22 cellular contexts compared by ENCODE assay signal in the genomic region with DNA sequence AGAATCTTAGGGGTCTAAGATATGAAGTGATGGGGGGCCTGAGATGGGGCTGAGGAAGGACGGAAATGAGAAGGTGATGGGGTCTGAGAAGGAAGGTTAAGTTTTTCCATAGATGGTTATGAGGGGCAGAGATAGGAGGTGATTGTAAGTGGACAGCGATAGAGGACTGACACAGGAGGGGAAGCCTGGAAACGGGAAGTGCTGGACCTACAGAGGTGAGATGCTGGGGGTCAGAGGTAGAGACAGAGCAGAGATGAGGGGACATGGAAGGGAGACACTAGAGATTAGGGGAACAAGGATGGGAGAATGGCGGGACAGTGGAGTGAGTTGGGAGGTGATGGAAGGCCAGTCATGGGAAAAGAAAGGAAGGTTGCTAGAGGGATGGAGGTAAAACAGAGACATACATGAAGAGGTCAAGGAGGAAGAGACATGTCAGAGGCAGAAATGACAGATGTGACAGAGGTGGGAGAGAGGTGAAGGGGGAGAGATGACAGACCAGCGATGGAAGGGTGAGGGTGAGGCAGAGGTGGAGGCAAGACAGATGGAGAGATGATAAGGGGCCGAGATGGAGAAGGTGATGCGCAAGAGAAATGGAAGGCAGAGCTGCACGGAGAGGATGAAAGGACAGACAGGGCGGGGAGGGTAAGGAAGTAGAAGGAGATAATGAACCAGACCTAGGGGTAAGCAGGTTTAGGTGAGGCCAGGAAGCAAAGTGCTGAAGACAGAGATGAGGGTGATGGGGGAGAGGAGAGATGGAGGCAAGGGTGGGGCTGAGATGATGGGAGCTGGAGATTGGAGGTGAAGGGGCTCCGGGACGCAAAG. TPM values are rescaled to one million over a fixed set of nuclear protein-coding genes. Genes with fewer than 3 reads are reported as not detected.
DNase-seq lines count a peak whose midpoint lies in the region; ATAC-seq and TF ChIP-seq lines count a peak whose summit lies in the region.
"Had no signal": no experiment of that assay in that cellular context is flagged by ENCODE, and none has a peak within 500 bp of the region (broad histone marks: within the 10 kb centered on the region; RNA-seq: fewer than 3 reads in every experiment).

No MANE protein-coding gene starts in this region.

- H3K27me3 ChIP-seq in heart right ventricle (peaks cover 5 to 92% (median 77%) of the 10 kb centered on the region in 7 donors), right atrium auricular region (peaks cover 0 to 10% of the 10 kb centered on the region in 2 donors), muscle layer of duodenum (ENCODE audit: low read depth, low read length) (peaks cover 27% of the 10 kb centered on the region), vagina (no peaks in the 10 kb centered on the region), body of pancreas (peaks cover 0 to 6% of the 10 kb centered on the region in 2 donors)

- TF ChIP-seq POLR2A in vagina (IDR thresholded peaks at IDR 0.05) (no peak), body of pancreas (IDR thresholded peaks at IDR 0.05) (no peak)

- peaks cover 0 to 15% (median 3%) of the 10 kb centered on the region in 9 donors for H3K4me1 ChIP-seq in heart right ventricle
- peaks cover 0 to 26% of the 10 kb centered on the region in 2 donors for H3K4me1 ChIP-seq in right atrium auricular region
- H3K4me1 ChIP-seq in muscle layer of duodenum (ENCODE audit: control insufficient read depth in 1 of 2, insufficient read depth in 2 of 2, low read length in 2 of 2) = peaks cover 0 to 22% of the 10 kb centered on the region in 2 donors
- peaks cover 20% of the 10 kb centered on the region for H3K4me1 ChIP-seq in vagina
- peaks cover 4% of the 10 kb centered on the region for H3K4me1 ChIP-seq in body of pancreas

- ATAC-seq in heart right ventricle (no peak), body of pancreas (no peak)
- ATAC-seq: activated T-cell treated with anti-CD3 and anti-CD28 coated beads, Interleukin-2, amount 50 U/mL, for 4 hours; esophagus mucosa; stimulated activated memory B cell treated with anti-CD40 and anti-IgM and Interleukin-4, amounts not matched to agents 10 μg/mL and 1 μg/mL and 100 μg/mL, for 72 hours had no signal

- H3K36me3 ChIP-seq in heart right ventricle = no peaks in the 10 kb centered on the region
- H3K36me3 ChIP-seq in right atrium auricular region = no peaks in the 10 kb centered on the region
- no peaks in the 10 kb centered on the region for H3K36me3 ChIP-seq in muscle layer of duodenum (ENCODE audit: control insufficient read depth in 1 of 2, insufficient read depth in 2 of 2, low read length in 2 of 2)
- no peaks in the 10 kb centered on the region for H3K36me3 ChIP-seq in vagina
- H3K36me3 ChIP-seq in body of pancreas (replicated peaks in 1 of 2; ENCODE audit: insufficient read depth in 1 of 2, low read depth in 2 of 2) = no peaks in the 10 kb centered on the region
- H3K36me3 ChIP-seq: brain microvascular endothelial cell, tibial artery had no signal

- H3K9me3 ChIP-seq in heart right ventricle = no peaks in the 10 kb centered on the region
- no peaks in the 10 kb centered on the region for H3K9me3 ChIP-seq in right atrium auricular region
- no peaks in the 10 kb centered on the region for H3K9me3 ChIP-seq in muscle layer of duodenum (ENCODE audit: control insufficient read depth in 1 of 2, low read length in 2 of 2)
- no peaks in the 10 kb centered on the region for H3K9me3 ChIP-seq in vagina
- H3K9me3 ChIP-seq in body of pancreas = no peaks in the 10 kb centered on the region
- H3K9me3 ChIP-seq: tibial artery had no signal

- no peak overlapping the region for H3K27ac ChIP-seq in heart right ventricle
- H3K27ac ChIP-seq in right atrium auricular region = no peak overlapping the region
- H3K27ac ChIP-seq in cingulate gyrus (ENCODE audit: low read depth, low read length) = peak overlapping the region; percentile 55
- no peak overlapping the region for H3K27ac ChIP-seq in muscle layer of duodenum (ENCODE audit: low read length)
- peak overlapping the region; percentile 53 for H3K27ac ChIP-seq in vagina
- no peak overlapping the region for H3K27ac ChIP-seq in body of pancreas
- H3K27ac ChIP-seq: brain microvascular endothelial cell, tibial artery had no signal

- DNase-seq in heart right ventricle (no peak), right atrium auricular region (ENCODE audit: low spot score) (no peak), vagina (ENCODE audit: extremely low spot score in 2 of 2) (no peak), body of pancreas (no peak), DMS53 (lab: John Stamatoyannopoulos, UW) (no peak)
- no peak for DNase-seq in stimulated activated CD4-positive, alpha-beta T cell treated with anti-CD3 and anti-CD28 coated beads, Interleukin-4, amount 100 ng/mL, for 24 hours
- DNase-seq: activated CD4-positive, alpha-beta memory T cell treated with anti-CD3 and anti-CD28 coated beads for 36 hours; activated T-cell treated with anti-CD3 and anti-CD28 coated beads, Interleukin-2, amount 50 U/mL, for 4 hours; brain microvascular endothelial cell; CD4-positive, alpha-beta T cell; NCI-H187 treated with DMSO at 0.1 percent for 48 hours; retina; T-cell; tibial artery had no signal

- H3K4me3 ChIP-seq in heart right ventricle (peak overlapping the region in 7 of 10 donors; percentile 19 to 48 (median 43)), right atrium auricular region (peak overlapping the region in 1 of 2 donors; percentile 43), muscle layer of duodenum (ENCODE audit: low read depth in 1 of 2, low read length in 2 of 2) (peak overlapping the region; percentile 13 to 50), vagina (peak overlapping the region; percentile 38 to 57), body of pancreas (no peak overlapping the region)

- intact Hi-C loops in heart right ventricle (cut with DNase I) = no loop called here
- intact Hi-C loops in vagina (cut with DNase I) = no loop called here
- intact Hi-C loops in body of pancreas (cut with DNase I) = no loop called here

- TF ChIP-seq CTCF in heart right ventricle (IDR thresholded peaks at IDR 0.05) = no peak
- no peak for TF ChIP-seq CTCF in right atrium auricular region (IDR thresholded peaks at IDR 0.05)
- no peak for TF ChIP-seq CTCF in vagina (IDR thresholded peaks at IDR 0.05)
- no peak for TF ChIP-seq CTCF in body of pancreas (IDR thresholded peaks at IDR 0.05)

- 45 to 49% methylated on average over 11 of the region's 11 CpGs for WGBS in heart right ventricle, 2 donors
- WGBS in body of pancreas, 2 donors = 35 to 43% methylated on average over 11 of the region's 11 CpGs

RNA-seq across cellular contexts. Expression of gene SLC22A12, which starts 50.8 kb away (rescaled TPM):
- total RNA-seq in heart right ventricle (not detected), right atrium auricular region (not detected), vagina (not detected), body of pancreas (not detected)
- not detected for polyA plus RNA-seq in heart right ventricle
- total RNA-seq: activated CD4-positive, alpha-beta memory T cell treated with anti-CD3 and anti-CD28 coated beads for 36 hours; activated T-cell treated with anti-CD3 and anti-CD28 coated beads, Interleukin-2, amount 50 U/mL, for 4 hours; CD4-positive, alpha-beta T cell; esophagus mucosa; glomerular endothelial cell; NCI-H460; T-cell had no signal
- polyA plus RNA-seq: IgD-negative memory B cell, keratinocyte had no signal

Comparison
In these comparisons a context has a peak if more than half of its experiments do, and no peak if none do; other contexts are left out.
1. H3K27ac ChIP-seq: peak in cingulate gyrus (single experiment) and vagina (single experiment); none in heart right ventricle (0 of 10), right atrium auricular region (0 of 2), muscle layer of duodenum (single experiment) and body of pancreas (0 of 4).
2. H3K4me3 ChIP-seq: peak in heart right ventricle (7 of 10), muscle layer of duodenum (2 of 2) and vagina (2 of 2); none in body of pancreas (0 of 2).